In genomic region chr10:131270461-131271190, GRCh38 we compare ENCODE assay signal across 28 cellular contexts. TPM values are rescaled to one million over a fixed set of nuclear protein-coding genes. Genes with fewer than 3 reads are reported as not detected.
"Had no signal": no experiment of that assay in that cellular context is flagged by ENCODE, and none has a peak within 500 bp of the region (broad histone marks: within the 10 kb centered on the region; RNA-seq: fewer than 3 reads in every experiment).

No MANE protein-coding gene starts in this region.

- H3K27ac Mint-ChIP-seq: activated CD4-positive, alpha-beta memory T cell treated with anti-CD3 and anti-CD28 coated beads for 36 hours; activated CD4-positive, alpha-beta T cell treated with anti-CD3 and anti-CD28 coated beads, Interleukin-2, amount 10 ng/mL, durations not matched to agents 7 days and 5 days; activated naive CD4-positive, alpha-beta T cell treated with anti-CD3 and anti-CD28 coated beads, Interleukin-2, amount 50 U/mL, for 72 hours; activated naive CD8-positive, alpha-beta T cell treated with anti-CD3 and anti-CD28 coated beads, Interleukin-2, amount 50 U/mL, for 24 hours had no signal

- H3K4me3 Mint-ChIP-seq: activated CD4-positive, alpha-beta memory T cell treated with anti-CD3 and anti-CD28 coated beads for 36 hours; activated CD4-positive, alpha-beta T cell treated with anti-CD3 and anti-CD28 coated beads, Interleukin-2, amount 10 ng/mL, durations not matched to agents 7 days and 5 days; activated naive CD8-positive, alpha-beta T cell treated with anti-CD3 and anti-CD28 coated beads, Interleukin-2, amount 50 U/mL, for 24 hours; activated T-cell treated with anti-CD3 and anti-CD28 coated beads, Interleukin-2, amount 50 U/mL, for 4 hours had no signal

- H3K9me3 ChIP-seq: ascending aorta, body of pancreas had no signal

- DNase-seq: activated CD4-positive, alpha-beta memory T cell treated with anti-CD3 and anti-CD28 coated beads for 36 hours; activated CD4-positive, alpha-beta T cell treated with anti-CD3 and anti-CD28 coated beads, Interleukin-2, amount 10 ng/mL, durations not matched to agents 7 days and 5 days; activated CD4-positive, CD25-positive, alpha-beta regulatory T cell; activated CD8-positive, alpha-beta memory T cell treated with anti-CD3 and anti-CD28 coated beads for 24 hours; activated effector memory CD4-positive, alpha-beta T cell treated with anti-CD3 and anti-CD28 coated beads, Interleukin-2, amount 50 U/mL, for 16 hours; activated naive CD4-positive, alpha-beta T cell treated with Interleukin-2 at 50 U/mL for 16 hours; activated naive CD8-positive, alpha-beta T cell treated with anti-CD3 and anti-CD28 coated beads, Interleukin-2, amount 50 U/mL, for 24 hours; activated T-cell treated with anti-CD3 and anti-CD28 coated beads, Interleukin-2, amount 50 U/mL, for 4 hours; amniotic stem cell; body of pancreas; central memory CD4-positive, alpha-beta T cell; MM.1S; NCI-H1105 treated with DMSO at 0.1 percent for 48 hours; NCI-H1436 treated with DMSO at 0.1 percent for 48 hours; NCI-H187; NCI-H2227 treated with DMSO at 0.1 percent for 48 hours; NCI-H510A; NCI-H526 treated with DMSO at 0.1 percent for 48 hours; NCI-H82; PC-3; SHP77; T-helper 2 cell; T1000 had no signal

- H3K36me3 ChIP-seq: ascending aorta, SJSA1 had no signal

- H3K27me3 ChIP-seq: ascending aorta, body of pancreas, SJSA1 had no signal

- H3K27ac ChIP-seq: ascending aorta, body of pancreas, SJSA1 had no signal

- H3K36me3 Mint-ChIP-seq: activated CD4-positive, alpha-beta memory T cell treated with anti-CD3 and anti-CD28 coated beads for 36 hours; activated naive CD4-positive, alpha-beta T cell treated with anti-CD3 and anti-CD28 coated beads, Interleukin-2, amount 50 U/mL, for 72 hours had no signal

- H3K9me3 Mint-ChIP-seq: activated CD4-positive, alpha-beta memory T cell treated with anti-CD3 and anti-CD28 coated beads for 36 hours; activated CD4-positive, alpha-beta T cell treated with anti-CD3 and anti-CD28 coated beads, Interleukin-2, amount 10 ng/mL, durations not matched to agents 7 days and 5 days; activated naive CD4-positive, alpha-beta T cell treated with anti-CD3 and anti-CD28 coated beads, Interleukin-2, amount 50 U/mL, for 72 hours; activated naive CD8-positive, alpha-beta T cell treated with anti-CD3 and anti-CD28 coated beads, Interleukin-2, amount 50 U/mL, for 24 hours; activated T-cell treated with anti-CD3 and anti-CD28 coated beads, Interleukin-2, amount 50 U/mL, for 4 hours had no signal

- ATAC-seq: activated naive CD4-positive, alpha-beta T cell treated with anti-CD3 and anti-CD28 coated beads, Interleukin-2, amount 50 U/mL, for 72 hours; activated T-cell treated with anti-CD3 and anti-CD28 coated beads, Interleukin-2, amount 50 U/mL, for 4 hours; body of pancreas; PC-3 had no signal

- H3K4me3 ChIP-seq: ascending aorta, body of pancreas, SJSA1 had no signal

- H3K4me1 ChIP-seq: ascending aorta, SJSA1 had no signal

- H3K27me3 Mint-ChIP-seq: activated CD4-positive, alpha-beta memory T cell treated with anti-CD3 and anti-CD28 coated beads for 36 hours; activated CD4-positive, alpha-beta T cell treated with anti-CD3 and anti-CD28 coated beads, Interleukin-2, amount 10 ng/mL, durations not matched to agents 7 days and 5 days; activated naive CD8-positive, alpha-beta T cell treated with anti-CD3 and anti-CD28 coated beads, Interleukin-2, amount 50 U/mL, for 24 hours had no signal

- H3K4me1 Mint-ChIP-seq: activated CD4-positive, alpha-beta T cell treated with anti-CD3 and anti-CD28 coated beads, Interleukin-2, amount 10 ng/mL, durations not matched to agents 7 days and 5 days; activated naive CD8-positive, alpha-beta T cell treated with anti-CD3 and anti-CD28 coated beads, Interleukin-2, amount 50 U/mL, for 24 hours had no signal

RNA-seq across cellular contexts. Expression of gene TCERG1L, which starts 40.9 kb away (rescaled TPM):
- total RNA-seq: activated CD4-positive, alpha-beta memory T cell treated with anti-CD3 and anti-CD28 coated beads for 36 hours; activated CD4-positive, alpha-beta T cell treated with anti-CD3 and anti-CD28 coated beads, Interleukin-2, amount 10 ng/mL, durations not matched to agents 7 days and 5 days; ascending aorta; bronchial epithelial cell; chondrocyte; PC-3; SJSA1 had no signal
